ENCODE assay signal across 8 cellular contexts in genomic region chr15:37764733-37765191, GRCh38.
DNase-seq lines count a peak whose midpoint lies in the region; ATAC-seq and TF ChIP-seq lines count a peak whose summit lies in the region.

No MANE protein-coding gene starts in this region.

- peak; percentile 19 for TF ChIP-seq RAD21 in Ishikawa (IDR thresholded peaks at IDR 0.05; ENCODE audit: low read depth)

- ATAC-seq in GM19455 (IDR thresholded peaks at IDR 0.05; ENCODE audit: unreplicated experiment), result no peak

- H3K4me3 ChIP-seq in fibroblast of villous mesenchyme (ENCODE audit: low read depth, low read length) (no peak overlapping the region), skeletal muscle cell (ENCODE audit: low read depth, low read length) (no peak overlapping the region)

- TF ChIP-seq CTCF in C4-2B (conservative IDR thresholded peaks at IDR 0.05) (peak; percentile 81), GM13976 (IDR thresholded peaks at IDR 0.05; ENCODE audit: borderline replicate concordance, control extremely low read depth, extremely low read depth, insufficient read depth, missing control alignments) (peak; percentile 33), fibroblast of villous mesenchyme (IDR thresholded peaks at IDR 0.05; ENCODE audit: insufficient read depth, low read depth, low read length) (peak; percentile 76)

- DNase-seq in GM13976 (ENCODE audit: low spot score), result no peak
- peak; percentile 9 for DNase-seq in UCSD-AML1 (lab: John Stamatoyannopoulos, UW; ENCODE audit: unreplicated experiment)
- DNase-seq in fibroblast of villous mesenchyme (ENCODE audit: low read depth), result peak; percentile 71
- DNase-seq in skeletal muscle cell (ENCODE audit: low read depth), result peak; percentile 12
- DNase-seq in NCI-H187 treated with DMSO at 0.1 percent for 48 hours (lab: John Stamatoyannopoulos, UW), result no peak

- in situ Hi-C loops in GM13976 (cut with MboI; ENCODE audit: low sequenced_read_pairs, unreplicated experiment), result no loop called here

- no peak overlapping the region for H3K27ac ChIP-seq in C4-2B

- no peak for TF ChIP-seq EP300 in Ishikawa (IDR thresholded peaks at IDR 0.05; ENCODE audit: borderline replicate concordance)

TF ChIP-seq in Ishikawa, 13 proteins besides CTCF, POLR2A, EP300 and RAD21:
- TF ChIP-seq YY1 (IDR thresholded peaks at IDR 0.05; ENCODE audit: low read depth), result peak; percentile 48; the same call in 1 of the 2 replicates
- TF ChIP-seq CREB1 (IDR thresholded peaks at IDR 0.05; ENCODE audit: low read depth), result no peak
- TF ChIP-seq ZBTB7A (IDR thresholded peaks at IDR 0.05; ENCODE audit: low read depth), result no peak
TF ChIP-seq in Ishikawa: peak in this region for 1.

Comparison
In these comparisons a context has a peak if more than half of its experiments do, and no peak if none do; other contexts are left out.
1. DNase-seq: peak in UCSD-AML1 (single experiment), fibroblast of villous mesenchyme (single experiment) and skeletal muscle cell (single experiment); none in GM13976 (single experiment) and NCI-H187 treated with DMSO at 0.1 percent for 48 hours (single experiment).
2. Peak in every context shown above with its lines, with median percentiles within 50 percentile points of each other: CTCF ChIP-seq.